Comparison of ENCODE assay signal across 1 cellular context in the genomic region with DNA sequence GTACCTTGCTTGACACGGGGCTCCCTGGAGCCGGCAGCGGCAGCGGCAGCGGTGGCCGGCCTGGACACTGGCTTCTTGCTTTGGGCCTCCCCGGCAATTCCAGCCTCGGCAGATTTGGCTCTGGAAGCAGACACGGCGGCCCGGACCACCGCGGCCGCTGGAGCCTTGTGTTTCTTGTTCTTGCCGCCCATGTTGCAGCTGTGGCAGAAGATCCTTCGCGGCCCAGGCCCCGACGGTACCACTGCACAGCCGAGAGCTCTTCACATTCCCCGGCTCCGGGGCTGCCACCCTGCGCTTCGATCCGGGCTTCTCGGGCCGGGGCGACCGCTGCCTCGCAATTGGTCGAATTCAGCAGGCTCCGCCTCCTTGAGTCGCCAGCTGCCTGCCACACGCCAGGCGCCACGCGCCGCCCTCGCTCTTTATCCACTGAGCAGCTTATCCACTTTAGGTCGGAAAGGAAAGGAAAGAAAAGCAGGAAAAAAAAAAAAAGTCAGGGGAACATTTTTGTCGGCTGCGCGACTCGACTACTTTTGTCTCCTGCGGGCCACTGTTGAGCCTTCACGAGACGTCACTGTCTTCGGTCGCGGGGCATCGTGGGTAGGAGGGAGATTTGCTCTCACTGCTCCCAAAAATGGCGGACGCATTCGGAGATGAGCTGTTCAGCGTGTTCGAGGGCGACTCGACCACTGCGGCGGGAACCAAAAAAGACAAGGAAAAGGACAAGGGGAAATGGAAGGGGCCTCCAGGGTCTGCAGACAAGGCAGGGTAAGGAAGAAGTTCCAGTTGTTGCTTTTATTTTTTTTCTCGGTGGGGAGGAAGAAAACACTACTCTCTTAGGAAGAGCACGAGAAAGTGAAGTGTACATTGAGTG.
TF ChIP-seq lines count a peak whose summit lies in the region.

A gene with protein sequence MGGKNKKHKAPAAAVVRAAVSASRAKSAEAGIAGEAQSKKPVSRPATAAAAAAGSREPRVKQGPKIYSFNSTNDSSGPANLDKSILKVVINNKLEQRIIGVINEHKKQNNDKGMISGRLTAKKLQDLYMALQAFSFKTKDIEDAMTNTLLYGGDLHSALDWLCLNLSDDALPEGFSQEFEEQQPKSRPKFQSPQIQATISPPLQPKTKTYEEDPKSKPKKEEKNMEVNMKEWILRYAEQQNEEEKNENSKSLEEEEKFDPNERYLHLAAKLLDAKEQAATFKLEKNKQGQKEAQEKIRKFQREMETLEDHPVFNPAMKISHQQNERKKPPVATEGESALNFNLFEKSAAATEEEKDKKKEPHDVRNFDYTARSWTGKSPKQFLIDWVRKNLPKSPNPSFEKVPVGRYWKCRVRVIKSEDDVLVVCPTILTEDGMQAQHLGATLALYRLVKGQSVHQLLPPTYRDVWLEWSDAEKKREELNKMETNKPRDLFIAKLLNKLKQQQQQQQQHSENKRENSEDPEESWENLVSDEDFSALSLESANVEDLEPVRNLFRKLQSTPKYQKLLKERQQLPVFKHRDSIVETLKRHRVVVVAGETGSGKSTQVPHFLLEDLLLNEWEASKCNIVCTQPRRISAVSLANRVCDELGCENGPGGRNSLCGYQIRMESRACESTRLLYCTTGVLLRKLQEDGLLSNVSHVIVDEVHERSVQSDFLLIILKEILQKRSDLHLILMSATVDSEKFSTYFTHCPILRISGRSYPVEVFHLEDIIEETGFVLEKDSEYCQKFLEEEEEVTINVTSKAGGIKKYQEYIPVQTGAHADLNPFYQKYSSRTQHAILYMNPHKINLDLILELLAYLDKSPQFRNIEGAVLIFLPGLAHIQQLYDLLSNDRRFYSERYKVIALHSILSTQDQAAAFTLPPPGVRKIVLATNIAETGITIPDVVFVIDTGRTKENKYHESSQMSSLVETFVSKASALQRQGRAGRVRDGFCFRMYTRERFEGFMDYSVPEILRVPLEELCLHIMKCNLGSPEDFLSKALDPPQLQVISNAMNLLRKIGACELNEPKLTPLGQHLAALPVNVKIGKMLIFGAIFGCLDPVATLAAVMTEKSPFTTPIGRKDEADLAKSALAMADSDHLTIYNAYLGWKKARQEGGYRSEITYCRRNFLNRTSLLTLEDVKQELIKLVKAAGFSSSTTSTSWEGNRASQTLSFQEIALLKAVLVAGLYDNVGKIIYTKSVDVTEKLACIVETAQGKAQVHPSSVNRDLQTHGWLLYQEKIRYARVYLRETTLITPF (N-terminal part only) (minus strand): TSS at position 312 of the 871 bp plus-strand sequence. CDS start 121 bp downstream, at position 191.
Gene MTREX, plus strand, starts transcription at position 607 of the 871 bp plus-strand sequence. Its CDS starts 25 bp downstream, at position 632.

TF ChIP-seq in HEK293, 187 proteins besides CTCF, POLR2A, EP300 and RAD21 (continued from another document and continues in another):
- TF ChIP-seq ELK4 (IDR thresholded peaks at IDR 0.05; ENCODE audit: borderline replicate concordance, low read depth, low read length) (no peak), SALL2 (tag by site-specific recombination; IDR thresholded peaks at IDR 0.05; ENCODE audit: borderline replicate concordance) (no peak), ZNF146 (tag by site-specific recombination; IDR thresholded peaks at IDR 0.05) (peak; percentile 25; the same call in 1 of the 2 replicates), ZNF670 (tag by site-specific recombination; IDR thresholded peaks at IDR 0.05; ENCODE audit: low read depth) (no peak), TRIM28 (IDR thresholded peaks at IDR 0.05; ENCODE audit: borderline replicate concordance, low read length) (no peak), TSHZ1 (tag by site-specific recombination; IDR thresholded peaks at IDR 0.05; ENCODE audit: borderline replicate concordance) (no peak), ZNF529 (tag by site-specific recombination; IDR thresholded peaks at IDR 0.05; ENCODE audit: insufficient replicate concordance) (no peak), TCF7L2 (IDR thresholded peaks at IDR 0.05; ENCODE audit: borderline replicate concordance, low read depth, low read length) (no peak), ZNF184 (tag by site-specific recombination; IDR thresholded peaks at IDR 0.05) (0 out of 2 replicates have a peak, but pooled peaks have one; percentile 37), ZSCAN18 (tag by site-specific recombination; IDR thresholded peaks at IDR 0.05) (no peak), ZNF335 (tag by site-specific recombination; conservative IDR thresholded peaks at IDR 0.05) (peak; percentile 100), SCRT1 (tag by site-specific recombination; IDR thresholded peaks at IDR 0.05; ENCODE audit: borderline replicate concordance) (no peak), ZBTB17 (tag by site-specific recombination; IDR thresholded peaks at IDR 0.05) (peak; percentile 95), KLF10 (tag by site-specific recombination; IDR thresholded peaks at IDR 0.05) (no peak), ZSCAN5A (tag by site-specific recombination; IDR thresholded peaks at IDR 0.05) (no peak), ZBTB21 (tag by site-specific recombination; IDR thresholded peaks at IDR 0.05) (peak; percentile 82), ZNF138 (tag by site-specific recombination; IDR thresholded peaks at IDR 0.05; ENCODE audit: borderline replicate concordance) (no peak), ZNF621 (tag by site-specific recombination; IDR thresholded peaks at IDR 0.05) (no peak), ZNF433 (tag by site-specific recombination; IDR thresholded peaks at IDR 0.05; ENCODE audit: low read depth) (no peak), ZNF10 (tag by site-specific recombination; IDR thresholded peaks at IDR 0.05) (no peak), HOXD13 (CRISPR knock-in tag; IDR thresholded peaks at IDR 0.05; ENCODE audit: borderline replicate concordance) (no peak), WT1 (tag by site-specific recombination; IDR thresholded peaks at IDR 0.05) (0 out of 2 replicates have a peak, but pooled peaks have one; percentile 12), ZNF549 (tag by site-specific recombination; IDR thresholded peaks at IDR 0.05) (no peak), ZNF140 (tag by site-specific recombination; IDR thresholded peaks at IDR 0.05) (no peak), ZEB2 (tag by site-specific recombination; IDR thresholded peaks at IDR 0.05) (peak; percentile 88), ZNF777 (tag by site-specific recombination; IDR thresholded peaks at IDR 0.05; ENCODE audit: borderline replicate concordance) (no peak), GLI4 (tag by site-specific recombination; IDR thresholded peaks at IDR 0.05) (no peak), ZNF280C (tag by site-specific recombination; IDR thresholded peaks at IDR 0.05) (no peak), HOXA7 (CRISPR knock-in tag; IDR thresholded peaks at IDR 0.05; ENCODE audit: borderline replicate concordance) (no peak), ZNF747 (tag by site-specific recombination; IDR thresholded peaks at IDR 0.05) (no peak)
- TF ChIP-seq, protein P1, sequence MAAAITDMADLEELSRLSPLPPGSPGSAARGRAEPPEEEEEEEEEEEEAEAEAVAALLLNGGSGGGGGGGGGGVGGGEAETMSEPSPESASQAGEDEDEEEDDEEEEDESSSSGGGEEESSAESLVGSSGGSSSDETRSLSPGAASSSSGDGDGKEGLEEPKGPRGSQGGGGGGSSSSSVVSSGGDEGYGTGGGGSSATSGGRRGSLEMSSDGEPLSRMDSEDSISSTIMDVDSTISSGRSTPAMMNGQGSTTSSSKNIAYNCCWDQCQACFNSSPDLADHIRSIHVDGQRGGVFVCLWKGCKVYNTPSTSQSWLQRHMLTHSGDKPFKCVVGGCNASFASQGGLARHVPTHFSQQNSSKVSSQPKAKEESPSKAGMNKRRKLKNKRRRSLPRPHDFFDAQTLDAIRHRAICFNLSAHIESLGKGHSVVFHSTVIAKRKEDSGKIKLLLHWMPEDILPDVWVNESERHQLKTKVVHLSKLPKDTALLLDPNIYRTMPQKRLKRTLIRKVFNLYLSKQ (tag by site-specific recombination; IDR thresholded peaks at IDR 0.05; ENCODE audit: borderline replicate concordance) = no peak
- TF ChIP-seq, protein P2, sequence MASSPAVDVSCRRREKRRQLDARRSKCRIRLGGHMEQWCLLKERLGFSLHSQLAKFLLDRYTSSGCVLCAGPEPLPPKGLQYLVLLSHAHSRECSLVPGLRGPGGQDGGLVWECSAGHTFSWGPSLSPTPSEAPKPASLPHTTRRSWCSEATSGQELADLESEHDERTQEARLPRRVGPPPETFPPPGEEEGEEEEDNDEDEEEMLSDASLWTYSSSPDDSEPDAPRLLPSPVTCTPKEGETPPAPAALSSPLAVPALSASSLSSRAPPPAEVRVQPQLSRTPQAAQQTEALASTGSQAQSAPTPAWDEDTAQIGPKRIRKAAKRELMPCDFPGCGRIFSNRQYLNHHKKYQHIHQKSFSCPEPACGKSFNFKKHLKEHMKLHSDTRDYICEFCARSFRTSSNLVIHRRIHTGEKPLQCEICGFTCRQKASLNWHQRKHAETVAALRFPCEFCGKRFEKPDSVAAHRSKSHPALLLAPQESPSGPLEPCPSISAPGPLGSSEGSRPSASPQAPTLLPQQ (tag by site-specific recombination; IDR thresholded peaks at IDR 0.05) = peak; percentile 64; the same call in 1 of the 2 replicates
